In the genomic region with DNA sequence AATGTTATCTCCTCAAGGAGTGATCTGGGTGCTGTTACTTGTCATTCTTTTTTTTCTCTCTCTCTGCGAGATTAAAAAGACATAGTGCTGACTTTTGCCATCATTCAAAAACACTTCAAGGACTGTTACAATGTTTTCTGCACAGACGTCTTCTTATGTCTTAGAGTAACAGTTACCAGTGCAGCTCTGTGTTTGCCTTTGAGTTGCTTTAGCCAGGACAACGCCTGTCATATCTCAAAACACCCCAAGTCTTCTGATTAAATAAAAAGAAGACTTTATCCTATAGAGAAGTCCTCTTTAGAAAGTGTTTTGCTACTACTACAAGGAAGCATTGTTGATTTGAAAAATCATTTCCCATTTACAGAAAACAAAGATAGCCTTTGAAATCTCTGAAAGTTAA, we compare ENCODE assay signal across 13 cellular contexts.
DNase-seq lines count a peak whose midpoint lies in the region; ATAC-seq and TF ChIP-seq lines count a peak whose summit lies in the region.
"Had no signal": no experiment of that assay in that cellular context is flagged by ENCODE, and none has a peak within 500 bp of the region (broad histone marks: within the 10 kb centered on the region; RNA-seq: fewer than 3 reads in every experiment).

No MANE protein-coding gene starts in this region.

- H4K91ac ChIP-seq in IMR-90 (ENCODE audit: insufficient read depth, low read depth, low read length) (no peak overlapping the region), mesenchymal stem cell (ENCODE audit: low read length) (no peak overlapping the region)

- H3K18ac ChIP-seq in IMR-90 (ENCODE audit: low read depth, low read length) (no peak overlapping the region), mesenchymal stem cell (ENCODE audit: low read depth in 1 of 2, low read length in 2 of 2) (no peak overlapping the region)

- H3K23ac ChIP-seq in IMR-90 (ENCODE audit: low read depth, low read length) (no peak overlapping the region), mesenchymal stem cell (ENCODE audit: low read length in 2 of 2) (no peak overlapping the region)

- H3K4me2 ChIP-seq in IMR-90 (ENCODE audit: low read depth, low read length), result no peak overlapping the region
- H3K4me2 ChIP-seq in mesenchymal stem cell (ENCODE audit: low read length, poor library complexity, severe bottlenecking), result no peak overlapping the region
- H3K4me2 ChIP-seq: BLaER1 treated with 17β-estradiol and CSF1 and Interleukin-3, amounts not matched to agents 10 nM and 100 nM; GM23338 had no signal

- H2BK15ac ChIP-seq in IMR-90 (ENCODE audit: low read depth, low read length), result no peak overlapping the region
- no peak overlapping the region for H2BK15ac ChIP-seq in mesenchymal stem cell (ENCODE audit: low read depth, poor library complexity, severe bottlenecking)

- H3K4me3 ChIP-seq in IMR-90 (ENCODE audit: insufficient read depth, low read depth, low read length) (no peak overlapping the region), mesenchymal stem cell (ENCODE audit: insufficient read depth in 1 of 2, low read depth in 1 of 2, low read length in 2 of 2) (no peak overlapping the region), tibial artery (no peak overlapping the region), psoas muscle (no peak overlapping the region), esophagus muscularis mucosa (no peak overlapping the region)
- H3K4me3 ChIP-seq: BLaER1 treated with 17β-estradiol and CSF1 and Interleukin-3, amounts not matched to agents 10 nM and 100 nM; GM23338 had no signal

- H3K9me3 ChIP-seq in IMR-90 (ENCODE audit: control insufficient read depth, insufficient read depth, low read length) (no peaks in the 10 kb centered on the region), mesenchymal stem cell (ENCODE audit: control insufficient read depth, low read length) (no peaks in the 10 kb centered on the region), tibial artery (no peaks in the 10 kb centered on the region), psoas muscle (no peaks in the 10 kb centered on the region), esophagus muscularis mucosa (no peaks in the 10 kb centered on the region)
- H3K9me3 ChIP-seq: BLaER1 treated with 17β-estradiol and CSF1 and Interleukin-3, amounts not matched to agents 10 nM and 100 nM had no signal

- H3K14ac ChIP-seq in IMR-90 (replicated peaks; ENCODE audit: low read depth, low read length) (no peak overlapping the region), mesenchymal stem cell (ENCODE audit: low read length in 2 of 2) (no peak overlapping the region)

- H3K4me1 ChIP-seq in IMR-90 (ENCODE audit: control insufficient read depth, insufficient read depth, low read length) (peaks cover 1% of the 10 kb centered on the region), mesenchymal stem cell (ENCODE audit: control insufficient read depth, insufficient read depth, low read depth, low read length) (peaks cover 1% of the 10 kb centered on the region), tibial artery (no peaks in the 10 kb centered on the region), psoas muscle (no peaks in the 10 kb centered on the region), esophagus muscularis mucosa (peaks cover 0 to 7% (median 3%) of the 10 kb centered on the region in 4 donors)

- H3K9ac ChIP-seq in IMR-90 (ENCODE audit: low read depth, low read length), result no peak overlapping the region
- H3K9ac ChIP-seq in mesenchymal stem cell (ENCODE audit: low read length), result no peak overlapping the region
- H3K9ac ChIP-seq: BLaER1 treated with 17β-estradiol and CSF1 and Interleukin-3, amounts not matched to agents 10 nM and 100 nM had no signal

- no peak overlapping the region for H3K4ac ChIP-seq in IMR-90 (ENCODE audit: low read depth, low read length)
- no peak overlapping the region for H3K4ac ChIP-seq in mesenchymal stem cell (ENCODE audit: low read depth in 1 of 2, low read length in 2 of 2)

- H3K27ac ChIP-seq in IMR-90 (ENCODE audit: insufficient read depth, low read length) (no peak overlapping the region), mesenchymal stem cell (ENCODE audit: low read length, poor library complexity, severe bottlenecking) (no peak overlapping the region), tibial artery (no peak overlapping the region), psoas muscle (no peak overlapping the region), esophagus muscularis mucosa (replicated peaks in 1 of 4) (no peak overlapping the region)
- H3K27ac ChIP-seq: BLaER1 treated with 17β-estradiol and CSF1 and Interleukin-3, amounts not matched to agents 10 nM and 100 nM had no signal

- no peak for TF ChIP-seq RAD21 in IMR-90 (IDR thresholded peaks at IDR 0.05; ENCODE audit: low read length)

- intact Hi-C loops in IMR-90 (cut with micrococcal nuclease) (no loop called here), tibial artery (cut with DNase I; ENCODE audit: low total_unique reads) (no loop called here), psoas muscle (cut with DNase I) (no loop called here), esophagus muscularis mucosa (cut with DNase I) (no loop called here)

- H4K8ac ChIP-seq in IMR-90 (ENCODE audit: low read depth in 2 of 2, low read length in 2 of 2) (no peak overlapping the region), mesenchymal stem cell (ENCODE audit: low read length) (no peak overlapping the region)

- H2AK5ac ChIP-seq in IMR-90 (ENCODE audit: low read depth, low read length), result no peak overlapping the region
- no peak overlapping the region for H2AK5ac ChIP-seq in mesenchymal stem cell (ENCODE audit: low read length, severe bottlenecking)

- H3K9me1 ChIP-seq in IMR-90 (ENCODE audit: insufficient read depth, low read length), result no peaks in the 10 kb centered on the region

- H2AFZ ChIP-seq in IMR-90 (replicated peaks; ENCODE audit: low read length, poor library complexity) (no peak overlapping the region), mesenchymal stem cell (ENCODE audit: low read depth, low read length) (no peak overlapping the region)

- dilution Hi-C loops in IMR-90 (cut with HindIII; ENCODE audit: low sequenced_read_pairs, unreplicated experiment), result no loop called here

- no peaks in the 10 kb centered on the region for H4K20me1 ChIP-seq in IMR-90 (ENCODE audit: insufficient read depth, low read length)
- H4K20me1 ChIP-seq: BLaER1 treated with 17β-estradiol and CSF1 and Interleukin-3, amounts not matched to agents 10 nM and 100 nM had no signal

- H3K79me1 ChIP-seq in IMR-90 (ENCODE audit: low read depth in 1 of 2, low read length in 2 of 2) (no peaks in the 10 kb centered on the region), mesenchymal stem cell (replicated peaks; ENCODE audit: low read length, poor library complexity, severe bottlenecking) (no peaks in the 10 kb centered on the region)

- BruUV-seq in IMR-90 (replicated peaks; lab: Mats Ljungman, UMichigan), result no TSS peak

- no peaks in the 10 kb centered on the region for H3K36me3 ChIP-seq in IMR-90 (ENCODE audit: control insufficient read depth, insufficient read depth, low read length)
- H3K36me3 ChIP-seq in mesenchymal stem cell (ENCODE audit: control insufficient read depth in 1 of 2, insufficient read depth in 2 of 2, low read depth in 1 of 2, low read length in 2 of 2), result no peaks in the 10 kb centered on the region
- no peaks in the 10 kb centered on the region for H3K36me3 ChIP-seq in tibial artery
- no peaks in the 10 kb centered on the region for H3K36me3 ChIP-seq in psoas muscle (ENCODE audit: insufficient read depth in 1 of 2, low read depth in 1 of 2)
- H3K36me3 ChIP-seq in esophagus muscularis mucosa, result no peaks in the 10 kb centered on the region
- H3K36me3 ChIP-seq: BLaER1 treated with 17β-estradiol and CSF1 and Interleukin-3, amounts not matched to agents 10 nM and 100 nM had no signal

- no peak overlapping the region for H2BK12ac ChIP-seq in mesenchymal stem cell (ENCODE audit: low read length in 2 of 2)

- no peak overlapping the region for H3K56ac ChIP-seq in IMR-90 (ENCODE audit: extremely low read depth, insufficient read depth, low read length)

- CTCF ChIA-PET in IMR-90 (lab: Yijun Ruan, JAX), result interaction anchor here (0.6 kb wide), 1 partner anchor 334 kb away, joined by 3 read pairs; no protein-coding TSS in a partner anchor

- no peaks in the 10 kb centered on the region for H3K27me3 ChIP-seq in IMR-90 (ENCODE audit: control insufficient read depth, insufficient read depth, low read length)
- H3K27me3 ChIP-seq in mesenchymal stem cell (ENCODE audit: control insufficient read depth in 1 of 2, insufficient read depth in 1 of 2, low read length in 2 of 2), result no peaks in the 10 kb centered on the region
- no peaks in the 10 kb centered on the region for H3K27me3 ChIP-seq in tibial artery
- no peaks in the 10 kb centered on the region for H3K27me3 ChIP-seq in psoas muscle (ENCODE audit: insufficient read depth in 3 of 3, low read length in 2 of 3)
- H3K27me3 ChIP-seq in esophagus muscularis mucosa, result no peaks in the 10 kb centered on the region
- H3K27me3 ChIP-seq: BLaER1 treated with 17β-estradiol and CSF1 and Interleukin-3, amounts not matched to agents 10 nM and 100 nM had no signal

- no peak overlapping the region for H2AK9ac ChIP-seq in IMR-90 (replicated peaks; ENCODE audit: low read depth, low read length, poor library complexity)

- no CpG with 5 or more reads among the region's 3 CpGs for WGBS in IMR-90 (ENCODE audit: extremely low coverage in 2 of 2, insufficient read length in 1 of 2), 2 experiments
- WGBS in mesenchymal stem cell, result 44% methylated on average over 2 of the region's 3 CpGs
- 61 to 74% (median 66%) methylated on average over 3 of the region's 3 CpGs for WGBS in psoas muscle, 3 donors
- WGBS in esophagus muscularis mucosa, result 68% methylated on average over 3 of the region's 3 CpGs

- H2BK20ac ChIP-seq in IMR-90 (ENCODE audit: low read depth, low read length), result peak overlapping the region; percentile 20; the same call in 1 of the 2 replicates

- no peak for TF ChIP-seq EP300 in esophagus muscularis mucosa (IDR thresholded peaks at IDR 0.05)

- H2BK5ac ChIP-seq in IMR-90 (ENCODE audit: low read depth, low read length, poor library complexity, severe bottlenecking) (no peak overlapping the region), mesenchymal stem cell (ENCODE audit: low read depth, low read length, poor library complexity, severe bottlenecking) (no peak overlapping the region)

- no peak for TF ChIP-seq POLR2A in IMR-90 (IDR thresholded peaks at IDR 0.05; ENCODE audit: low read depth, low read length)
- no peak for TF ChIP-seq POLR2A in esophagus muscularis mucosa (IDR thresholded peaks at IDR 0.05; ENCODE audit: low read depth)

- H4K5ac ChIP-seq in IMR-90 (ENCODE audit: low read depth, low read length), result no peak overlapping the region

- POLR2A ChIA-PET in IMR-90 (lab: Charles Lee; ENCODE audit: unreplicated experiment), result no interaction called here

- in situ Hi-C loops in IMR-90 (cut with MboI; ENCODE audit: low sequenced_read_pairs) (no loop called here), SK-MEL-5 (cut with HindIII; ENCODE audit: low pct_unique_long_range_greater_than_20kb, low sequenced_read_pairs) (no loop called here)

- H2BK120ac ChIP-seq in IMR-90 (ENCODE audit: low read depth, low read length) (peak overlapping the region; percentile 28; the same call in 1 of the 2 replicates), mesenchymal stem cell (ENCODE audit: low read depth, low read length) (no peak overlapping the region)

- DNase-seq in IMR-90 (no peak), SK-MEL-5 (ENCODE audit: low read depth, low spot score) (peak; percentile 78), mesenchymal stem cell (peak; percentile 15), tibial artery (no peak), psoas muscle (no peak), esophagus muscularis mucosa (ENCODE audit: extremely low spot score) (no peak)
- DNase-seq: CD8-positive, alpha-beta T cell; COR-L47; DMS 273 treated with DMSO at 0.1 percent for 48 hours; DMS53; HCEC 1CT had no signal

- ATAC-seq in IMR-90 (ENCODE audit: low read depth) (no peak), psoas muscle (no peak)
- ATAC-seq: CD8-positive, alpha-beta T cell; GM23338 had no signal

- TF ChIP-seq CTCF in IMR-90 (conservative IDR thresholded peaks at IDR 0.05; ENCODE audit: low read depth, low read length) (no peak), tibial artery (IDR thresholded peaks at IDR 0.05) (no peak), psoas muscle (IDR thresholded peaks at IDR 0.05) (no peak), esophagus muscularis mucosa (IDR thresholded peaks at IDR 0.05) (no peak)

Comparison
In these comparisons a context has a peak if more than half of its experiments do, and no peak if none do; other contexts are left out.
1. DNase-seq: peak in SK-MEL-5 (single experiment) and mesenchymal stem cell (single experiment); none in IMR-90 (single experiment), tibial artery (0 of 2), psoas muscle (0 of 2) and esophagus muscularis mucosa (single experiment).